ENCODE assay signal across 1 cellular context in the genomic region with DNA sequence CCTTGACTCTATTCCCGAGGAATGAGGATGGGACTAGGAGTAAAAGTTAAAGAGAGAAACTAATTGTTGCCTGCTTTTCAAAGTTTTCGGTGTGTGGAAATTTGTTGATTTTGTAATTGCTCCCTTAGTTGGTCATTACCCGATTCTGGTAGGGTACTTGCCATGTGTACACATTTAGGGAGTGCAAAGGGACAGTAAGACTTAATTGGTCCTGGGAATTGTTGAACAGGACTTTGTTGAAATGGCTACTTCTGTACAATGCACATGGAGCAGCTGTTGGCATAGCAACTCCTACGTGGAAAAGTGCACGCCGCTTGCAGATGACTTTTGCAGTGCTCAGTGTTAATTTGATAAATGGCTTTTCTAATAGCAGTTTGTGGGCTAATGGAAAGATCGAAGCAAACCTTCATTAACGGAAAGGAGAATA.
TF ChIP-seq lines count a peak whose summit lies in the region.

No MANE protein-coding gene starts in this region.

TF ChIP-seq in GM23338, 12 proteins besides CTCF, POLR2A, EP300 and RAD21 (continued from another document):
- TF ChIP-seq, protein P1, sequence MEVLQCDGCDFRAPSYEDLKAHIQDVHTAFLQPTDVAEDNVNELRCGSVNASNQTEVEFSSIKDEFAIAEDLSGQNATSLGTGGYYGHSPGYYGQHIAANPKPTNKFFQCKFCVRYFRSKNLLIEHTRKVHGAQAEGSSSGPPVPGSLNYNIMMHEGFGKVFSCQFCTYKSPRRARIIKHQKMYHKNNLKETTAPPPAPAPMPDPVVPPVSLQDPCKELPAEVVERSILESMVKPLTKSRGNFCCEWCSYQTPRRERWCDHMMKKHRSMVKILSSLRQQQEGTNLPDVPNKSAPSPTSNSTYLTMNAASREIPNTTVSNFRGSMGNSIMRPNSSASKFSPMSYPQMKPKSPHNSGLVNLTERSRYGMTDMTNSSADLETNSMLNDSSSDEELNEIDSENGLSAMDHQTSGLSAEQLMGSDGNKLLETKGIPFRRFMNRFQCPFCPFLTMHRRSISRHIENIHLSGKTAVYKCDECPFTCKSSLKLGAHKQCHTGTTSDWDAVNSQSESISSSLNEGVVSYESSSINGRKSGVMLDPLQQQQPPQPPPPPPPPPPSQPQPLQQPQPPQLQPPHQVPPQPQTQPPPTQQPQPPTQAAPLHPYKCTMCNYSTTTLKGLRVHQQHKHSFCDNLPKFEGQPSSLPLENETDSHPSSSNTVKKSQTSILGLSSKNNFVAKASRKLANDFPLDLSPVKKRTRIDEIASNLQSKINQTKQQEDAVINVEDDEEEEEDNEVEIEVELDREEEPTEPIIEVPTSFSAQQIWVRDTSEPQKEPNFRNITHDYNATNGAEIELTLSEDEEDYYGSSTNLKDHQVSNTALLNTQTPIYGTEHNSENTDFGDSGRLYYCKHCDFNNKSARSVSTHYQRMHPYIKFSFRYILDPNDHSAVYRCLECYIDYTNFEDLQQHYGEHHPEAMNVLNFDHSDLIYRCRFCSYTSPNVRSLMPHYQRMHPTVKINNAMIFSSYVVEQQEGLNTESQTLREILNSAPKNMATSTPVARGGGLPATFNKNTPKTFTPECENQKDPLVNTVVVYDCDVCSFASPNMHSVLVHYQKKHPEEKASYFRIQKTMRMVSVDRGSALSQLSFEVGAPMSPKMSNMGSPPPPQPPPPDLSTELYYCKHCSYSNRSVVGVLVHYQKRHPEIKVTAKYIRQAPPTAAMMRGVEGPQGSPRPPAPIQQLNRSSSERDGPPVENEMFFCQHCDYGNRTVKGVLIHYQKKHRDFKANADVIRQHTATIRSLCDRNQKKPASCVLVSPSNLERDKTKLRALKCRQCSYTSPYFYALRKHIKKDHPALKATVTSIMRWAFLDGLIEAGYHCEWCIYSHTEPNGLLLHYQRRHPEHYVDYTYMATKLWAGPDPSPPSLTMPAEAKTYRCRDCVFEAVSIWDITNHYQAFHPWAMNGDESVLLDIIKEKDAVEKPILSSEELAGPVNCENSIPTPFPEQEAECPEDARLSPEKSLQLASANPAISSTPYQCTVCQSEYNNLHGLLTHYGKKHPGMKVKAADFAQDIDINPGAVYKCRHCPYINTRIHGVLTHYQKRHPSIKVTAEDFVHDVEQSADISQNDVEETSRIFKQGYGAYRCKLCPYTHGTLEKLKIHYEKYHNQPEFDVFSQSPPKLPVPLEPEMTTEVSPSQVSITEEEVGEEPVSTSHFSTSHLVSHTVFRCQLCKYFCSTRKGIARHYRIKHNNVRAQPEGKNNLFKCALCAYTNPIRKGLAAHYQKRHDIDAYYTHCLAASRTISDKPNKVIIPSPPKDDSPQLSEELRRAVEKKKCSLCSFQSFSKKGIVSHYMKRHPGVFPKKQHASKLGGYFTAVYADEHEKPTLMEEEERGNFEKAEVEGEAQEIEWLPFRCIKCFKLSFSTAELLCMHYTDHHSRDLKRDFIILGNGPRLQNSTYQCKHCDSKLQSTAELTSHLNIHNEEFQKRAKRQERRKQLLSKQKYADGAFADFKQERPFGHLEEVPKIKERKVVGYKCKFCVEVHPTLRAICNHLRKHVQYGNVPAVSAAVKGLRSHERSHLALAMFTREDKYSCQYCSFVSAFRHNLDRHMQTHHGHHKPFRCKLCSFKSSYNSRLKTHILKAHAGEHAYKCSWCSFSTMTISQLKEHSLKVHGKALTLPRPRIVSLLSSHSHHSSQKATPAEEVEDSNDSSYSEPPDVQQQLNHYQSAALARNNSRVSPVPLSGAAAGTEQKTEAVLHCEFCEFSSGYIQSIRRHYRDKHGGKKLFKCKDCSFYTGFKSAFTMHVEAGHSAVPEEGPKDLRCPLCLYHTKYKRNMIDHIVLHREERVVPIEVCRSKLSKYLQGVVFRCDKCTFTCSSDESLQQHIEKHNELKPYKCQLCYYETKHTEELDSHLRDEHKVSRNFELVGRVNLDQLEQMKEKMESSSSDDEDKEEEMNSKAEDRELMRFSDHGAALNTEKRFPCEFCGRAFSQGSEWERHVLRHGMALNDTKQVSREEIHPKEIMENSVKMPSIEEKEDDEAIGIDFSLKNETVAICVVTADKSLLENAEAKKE (CRISPR knock-in tag; IDR thresholded peaks at IDR 0.05): no peak
TF ChIP-seq in GM23338: peak in this region for 0.
